ENCODE assay signal across 1 cellular context in the genomic region with DNA sequence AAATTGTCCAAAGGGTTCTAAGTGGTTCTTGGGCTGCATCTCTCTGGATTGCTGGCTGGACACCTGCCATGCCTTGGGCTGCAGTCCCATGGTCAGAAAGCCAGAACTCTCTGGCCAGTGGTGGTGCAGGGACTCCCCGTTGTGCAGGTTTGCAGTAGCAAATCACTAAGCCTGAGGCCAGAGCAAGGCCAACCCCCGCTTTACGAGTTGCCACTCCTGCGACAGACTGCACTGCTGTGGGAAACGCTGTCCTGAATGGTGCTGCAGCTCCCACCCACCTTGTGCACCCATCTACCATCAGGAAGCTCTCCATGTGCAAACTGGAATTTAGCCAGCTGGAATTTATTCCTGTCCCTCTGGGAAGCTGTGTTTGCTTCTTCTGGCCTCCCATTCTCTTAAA.
TF ChIP-seq lines count a peak whose summit lies in the region.

No MANE protein-coding gene starts in this region.

TF ChIP-seq in H1, 55 proteins besides CTCF, POLR2A, EP300 and RAD21 (continued from another document):
- TF ChIP-seq, protein P1, sequence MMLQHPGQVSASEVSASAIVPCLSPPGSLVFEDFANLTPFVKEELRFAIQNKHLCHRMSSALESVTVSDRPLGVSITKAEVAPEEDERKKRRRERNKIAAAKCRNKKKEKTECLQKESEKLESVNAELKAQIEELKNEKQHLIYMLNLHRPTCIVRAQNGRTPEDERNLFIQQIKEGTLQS (IDR thresholded peaks at IDR 0.05; ENCODE audit: insufficient read depth, low read depth, low read length), result no peak
- TF ChIP-seq NANOG (IDR thresholded peaks at IDR 0.05; ENCODE audit: insufficient read depth, low read depth, low read length, poor library complexity, severe bottlenecking) (no peak), POU5F1 (IDR thresholded peaks at IDR 0.05; ENCODE audit: low read depth, low read length) (no peak), RBBP5 (IDR thresholded peaks at IDR 0.05; ENCODE audit: borderline replicate concordance, low read depth, low read length) (no peak), BRCA1 (IDR thresholded peaks at IDR 0.05; ENCODE audit: low read depth, low read length) (no peak), CHD2 (IDR thresholded peaks at IDR 0.05; ENCODE audit: low read length) (no peak), YY1 (IDR thresholded peaks at IDR 0.05; ENCODE audit: low read depth, low read length) (no peak), RXRA (IDR thresholded peaks at IDR 0.05; ENCODE audit: insufficient read depth, low read depth, low read length) (no peak), RNF2 (IDR thresholded peaks at IDR 0.05; ENCODE audit: borderline replicate concordance, low read depth, low read length, missing control alignments, poor library complexity, severe bottlenecking) (no peak), TAF1 (IDR thresholded peaks at IDR 0.05; ENCODE audit: low read depth, low read length) (no peak), RFX5 (IDR thresholded peaks at IDR 0.05; ENCODE audit: borderline replicate concordance, low read depth, low read length) (no peak), TBP (IDR thresholded peaks at IDR 0.05; ENCODE audit: low read depth, low read length) (no peak), SIX5 (IDR thresholded peaks at IDR 0.05; ENCODE audit: low read depth, low read length) (no peak)
- TF ChIP-seq, protein P2, sequence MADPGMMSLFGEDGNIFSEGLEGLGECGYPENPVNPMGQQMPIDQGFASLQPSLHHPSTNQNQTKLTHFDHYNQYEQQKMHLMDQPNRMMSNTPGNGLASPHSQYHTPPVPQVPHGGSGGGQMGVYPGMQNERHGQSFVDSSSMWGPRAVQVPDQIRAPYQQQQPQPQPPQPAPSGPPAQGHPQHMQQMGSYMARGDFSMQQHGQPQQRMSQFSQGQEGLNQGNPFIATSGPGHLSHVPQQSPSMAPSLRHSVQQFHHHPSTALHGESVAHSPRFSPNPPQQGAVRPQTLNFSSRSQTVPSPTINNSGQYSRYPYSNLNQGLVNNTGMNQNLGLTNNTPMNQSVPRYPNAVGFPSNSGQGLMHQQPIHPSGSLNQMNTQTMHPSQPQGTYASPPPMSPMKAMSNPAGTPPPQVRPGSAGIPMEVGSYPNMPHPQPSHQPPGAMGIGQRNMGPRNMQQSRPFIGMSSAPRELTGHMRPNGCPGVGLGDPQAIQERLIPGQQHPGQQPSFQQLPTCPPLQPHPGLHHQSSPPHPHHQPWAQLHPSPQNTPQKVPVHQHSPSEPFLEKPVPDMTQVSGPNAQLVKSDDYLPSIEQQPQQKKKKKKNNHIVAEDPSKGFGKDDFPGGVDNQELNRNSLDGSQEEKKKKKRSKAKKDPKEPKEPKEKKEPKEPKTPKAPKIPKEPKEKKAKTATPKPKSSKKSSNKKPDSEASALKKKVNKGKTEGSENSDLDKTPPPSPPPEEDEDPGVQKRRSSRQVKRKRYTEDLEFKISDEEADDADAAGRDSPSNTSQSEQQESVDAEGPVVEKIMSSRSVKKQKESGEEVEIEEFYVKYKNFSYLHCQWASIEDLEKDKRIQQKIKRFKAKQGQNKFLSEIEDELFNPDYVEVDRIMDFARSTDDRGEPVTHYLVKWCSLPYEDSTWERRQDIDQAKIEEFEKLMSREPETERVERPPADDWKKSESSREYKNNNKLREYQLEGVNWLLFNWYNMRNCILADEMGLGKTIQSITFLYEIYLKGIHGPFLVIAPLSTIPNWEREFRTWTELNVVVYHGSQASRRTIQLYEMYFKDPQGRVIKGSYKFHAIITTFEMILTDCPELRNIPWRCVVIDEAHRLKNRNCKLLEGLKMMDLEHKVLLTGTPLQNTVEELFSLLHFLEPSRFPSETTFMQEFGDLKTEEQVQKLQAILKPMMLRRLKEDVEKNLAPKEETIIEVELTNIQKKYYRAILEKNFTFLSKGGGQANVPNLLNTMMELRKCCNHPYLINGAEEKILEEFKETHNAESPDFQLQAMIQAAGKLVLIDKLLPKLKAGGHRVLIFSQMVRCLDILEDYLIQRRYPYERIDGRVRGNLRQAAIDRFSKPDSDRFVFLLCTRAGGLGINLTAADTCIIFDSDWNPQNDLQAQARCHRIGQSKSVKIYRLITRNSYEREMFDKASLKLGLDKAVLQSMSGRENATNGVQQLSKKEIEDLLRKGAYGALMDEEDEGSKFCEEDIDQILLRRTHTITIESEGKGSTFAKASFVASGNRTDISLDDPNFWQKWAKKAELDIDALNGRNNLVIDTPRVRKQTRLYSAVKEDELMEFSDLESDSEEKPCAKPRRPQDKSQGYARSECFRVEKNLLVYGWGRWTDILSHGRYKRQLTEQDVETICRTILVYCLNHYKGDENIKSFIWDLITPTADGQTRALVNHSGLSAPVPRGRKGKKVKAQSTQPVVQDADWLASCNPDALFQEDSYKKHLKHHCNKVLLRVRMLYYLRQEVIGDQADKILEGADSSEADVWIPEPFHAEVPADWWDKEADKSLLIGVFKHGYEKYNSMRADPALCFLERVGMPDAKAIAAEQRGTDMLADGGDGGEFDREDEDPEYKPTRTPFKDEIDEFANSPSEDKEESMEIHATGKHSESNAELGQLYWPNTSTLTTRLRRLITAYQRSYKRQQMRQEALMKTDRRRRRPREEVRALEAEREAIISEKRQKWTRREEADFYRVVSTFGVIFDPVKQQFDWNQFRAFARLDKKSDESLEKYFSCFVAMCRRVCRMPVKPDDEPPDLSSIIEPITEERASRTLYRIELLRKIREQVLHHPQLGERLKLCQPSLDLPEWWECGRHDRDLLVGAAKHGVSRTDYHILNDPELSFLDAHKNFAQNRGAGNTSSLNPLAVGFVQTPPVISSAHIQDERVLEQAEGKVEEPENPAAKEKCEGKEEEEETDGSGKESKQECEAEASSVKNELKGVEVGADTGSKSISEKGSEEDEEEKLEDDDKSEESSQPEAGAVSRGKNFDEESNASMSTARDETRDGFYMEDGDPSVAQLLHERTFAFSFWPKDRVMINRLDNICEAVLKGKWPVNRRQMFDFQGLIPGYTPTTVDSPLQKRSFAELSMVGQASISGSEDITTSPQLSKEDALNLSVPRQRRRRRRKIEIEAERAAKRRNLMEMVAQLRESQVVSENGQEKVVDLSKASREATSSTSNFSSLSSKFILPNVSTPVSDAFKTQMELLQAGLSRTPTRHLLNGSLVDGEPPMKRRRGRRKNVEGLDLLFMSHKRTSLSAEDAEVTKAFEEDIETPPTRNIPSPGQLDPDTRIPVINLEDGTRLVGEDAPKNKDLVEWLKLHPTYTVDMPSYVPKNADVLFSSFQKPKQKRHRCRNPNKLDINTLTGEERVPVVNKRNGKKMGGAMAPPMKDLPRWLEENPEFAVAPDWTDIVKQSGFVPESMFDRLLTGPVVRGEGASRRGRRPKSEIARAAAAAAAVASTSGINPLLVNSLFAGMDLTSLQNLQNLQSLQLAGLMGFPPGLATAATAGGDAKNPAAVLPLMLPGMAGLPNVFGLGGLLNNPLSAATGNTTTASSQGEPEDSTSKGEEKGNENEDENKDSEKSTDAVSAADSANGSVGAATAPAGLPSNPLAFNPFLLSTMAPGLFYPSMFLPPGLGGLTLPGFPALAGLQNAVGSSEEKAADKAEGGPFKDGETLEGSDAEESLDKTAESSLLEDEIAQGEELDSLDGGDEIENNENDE (IDR thresholded peaks at IDR 0.05; ENCODE audit: insufficient replicate concordance, low read length), result no peak
- TF ChIP-seq, protein P3, sequence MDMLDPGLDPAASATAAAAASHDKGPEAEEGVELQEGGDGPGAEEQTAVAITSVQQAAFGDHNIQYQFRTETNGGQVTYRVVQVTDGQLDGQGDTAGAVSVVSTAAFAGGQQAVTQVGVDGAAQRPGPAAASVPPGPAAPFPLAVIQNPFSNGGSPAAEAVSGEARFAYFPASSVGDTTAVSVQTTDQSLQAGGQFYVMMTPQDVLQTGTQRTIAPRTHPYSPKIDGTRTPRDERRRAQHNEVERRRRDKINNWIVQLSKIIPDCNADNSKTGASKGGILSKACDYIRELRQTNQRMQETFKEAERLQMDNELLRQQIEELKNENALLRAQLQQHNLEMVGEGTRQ (IDR thresholded peaks at IDR 0.05; ENCODE audit: low read length), result no peak
TF ChIP-seq in H1: peak in this region for 0.
